8 cellular contexts compared by ENCODE assay signal in the genomic region with DNA sequence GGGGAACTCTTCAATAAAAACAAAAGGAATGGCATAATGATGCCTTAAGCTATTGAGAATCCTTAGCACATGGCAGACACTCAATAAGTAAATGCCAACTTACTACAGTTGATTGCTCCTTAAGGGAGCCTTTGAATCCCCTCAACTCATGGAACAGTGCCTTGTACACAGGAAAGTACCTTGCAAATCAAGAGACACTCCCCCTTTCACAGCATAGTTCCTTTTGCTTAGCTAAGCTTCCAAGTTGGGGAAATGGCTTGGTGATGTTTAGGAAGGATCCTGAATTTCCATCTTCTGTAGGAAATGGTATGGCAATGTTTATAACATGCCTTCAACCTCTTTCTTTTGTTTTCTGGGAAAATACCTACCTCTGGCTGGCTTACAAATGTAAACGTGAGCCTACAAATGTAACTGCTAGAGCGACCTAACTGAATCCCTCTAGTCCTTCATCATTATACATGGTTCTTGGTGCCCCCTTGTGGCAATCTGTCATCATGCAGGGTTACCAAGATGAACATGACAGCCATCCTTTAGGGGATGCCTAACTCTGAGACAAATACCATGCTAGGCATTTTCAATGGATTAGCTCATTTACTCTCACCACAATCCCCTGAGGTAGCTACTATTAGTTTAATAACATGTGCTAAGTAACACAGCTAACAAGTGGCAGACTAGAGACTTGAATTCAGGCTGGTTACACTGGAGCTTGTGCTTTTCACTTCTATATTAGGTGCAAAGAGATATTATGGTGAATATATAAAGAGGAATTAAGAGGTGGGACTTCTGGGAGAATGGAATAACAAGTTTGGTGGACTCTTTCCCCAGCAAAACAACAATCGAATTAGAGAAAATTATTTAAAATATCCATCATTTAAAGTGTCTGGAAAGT.
DNase-seq lines count a peak whose midpoint lies in the region; ATAC-seq, FAIRE-seq and TF ChIP-seq lines count a peak whose summit lies in the region.

No MANE protein-coding gene starts in this region.

- H3K27me3 ChIP-seq in osteoblast (ENCODE audit: insufficient read depth, low read length) = peaks cover 9% of the 10 kb centered on the region
- no peaks in the 10 kb centered on the region for H3K27me3 ChIP-seq in upper lobe of left lung

- FAIRE-seq in G401.6 (lab: Jason Lieb, UNC) = peak; percentile 51
- peak; percentile 71 for FAIRE-seq in RCC 7860 (lab: Jason Lieb, UNC)

- H3K27ac ChIP-seq in osteoblast (ENCODE audit: low read depth, low read length) = no peak overlapping the region
- no peak overlapping the region for H3K27ac ChIP-seq in upper lobe of left lung

- no peaks in the 10 kb centered on the region for H4K20me1 ChIP-seq in osteoblast (ENCODE audit: insufficient read depth, low read length)

- peak; percentile 83 for TF ChIP-seq CTCF in osteoblast (IDR thresholded peaks at IDR 0.05; ENCODE audit: extremely low read depth, low read depth, low read length)
- TF ChIP-seq CTCF in upper lobe of left lung (IDR thresholded peaks at IDR 0.05) = peak; percentile 56 to 81 (median 76)

- no peak for TF ChIP-seq EP300 in upper lobe of left lung (IDR thresholded peaks at IDR 0.05)

- no peaks in the 10 kb centered on the region for H3K4me1 ChIP-seq in osteoblast (ENCODE audit: insufficient read depth, low read length)
- H3K4me1 ChIP-seq in upper lobe of left lung = no peaks in the 10 kb centered on the region

- H3K36me3 ChIP-seq in osteoblast (ENCODE audit: insufficient read depth, low read length) (no peaks in the 10 kb centered on the region), upper lobe of left lung (no peaks in the 10 kb centered on the region)

- DNase-seq in H4 (ENCODE audit: low spot score) (peak; percentile 79), Kasumi-1 (lab: John Stamatoyannopoulos, UW) (peak; percentile 89 to 95), RCC 7860 (ENCODE audit: low spot score) (peak; percentile 46), fibroblast of the conjunctiva (ENCODE audit: low read depth) (peak; percentile 63), osteoblast (ENCODE audit: insufficient read length, low spot score, missing footprints) (peak; percentile 88), upper lobe of left lung (peak in 1 of 2 donors; percentile 65)
- peak; percentile 78 to 80 for DNase-seq in activated T-cell treated with anti-CD3 and anti-CD28 coated beads, Interleukin-2, amount 50 U/mL, for 48 hours

- ATAC-seq in upper lobe of left lung (ENCODE audit: low FRiP score in 2 of 2) = peak; percentile 68 to 86

- no peak for TF ChIP-seq POLR2A in upper lobe of left lung (IDR thresholded peaks at IDR 0.05)

- no peaks in the 10 kb centered on the region for H3K9me3 ChIP-seq in osteoblast (ENCODE audit: low read depth, low read length)
- H3K9me3 ChIP-seq in upper lobe of left lung = peaks cover 0 to 10% (median 3%) of the 10 kb centered on the region in 4 donors

- H3K4me3 ChIP-seq in osteoblast (ENCODE audit: insufficient read depth, low read length) (no peak overlapping the region), upper lobe of left lung (no peak overlapping the region)

- no peak overlapping the region for H2AFZ ChIP-seq in osteoblast (ENCODE audit: low read length)

- WGBS in upper lobe of left lung, 2 donors = 31 to 34% methylated on average over 3 of the region's 3 CpGs

- no peaks in the 10 kb centered on the region for H3K79me2 ChIP-seq in osteoblast (ENCODE audit: insufficient read depth, low read length)

- no peak overlapping the region for H3K4me2 ChIP-seq in osteoblast (ENCODE audit: insufficient read depth, low read length)
